In genomic region chr4:140153744-140154571, GRCh38 we compare ENCODE assay signal across 8 cellular contexts.
DNase-seq lines count a peak whose midpoint lies in the region; ATAC-seq and TF ChIP-seq lines count a peak whose summit lies in the region.

Gene MAML3, minus strand, starts transcription at chr4:140154184. Its CDS starts 857 bp downstream, at chr4:140153327.

- peak within 1 kb of the TSS; percentile 98 for H3K4me3 ChIP-seq in WERI-Rb-1 (ENCODE audit: low read depth, low read length)
- H3K4me3 ChIP-seq in iPS-18c (ENCODE audit: insufficient read depth, low read depth, low read length): peak within 1 kb of the TSS; percentile 83
- peak within 1 kb of the TSS; percentile 81 for H3K4me3 ChIP-seq in skeletal muscle cell (ENCODE audit: low read depth, low read length)

- no peaks in the 10 kb centered on the region for H3K9me3 ChIP-seq in WERI-Rb-1 (ENCODE audit: severe bottlenecking)
- peaks cover 3% of the 10 kb centered on the region for H3K9me3 ChIP-seq in iPS-18c (ENCODE audit: control insufficient read depth, insufficient read depth, low read length)

- no peaks in the 10 kb centered on the region for H3K27me3 ChIP-seq in WERI-Rb-1 (ENCODE audit: insufficient read depth, low read depth, severe bottlenecking)

- CTCF ChIA-PET in GM10248 (lab: Yijun Ruan, JAX): interaction anchor here (0.6 kb wide), 1 partner anchor 9 kb away, joined by 3 read pairs; no protein-coding TSS in a partner anchor

- in situ Hi-C loops in T47D (cut with HindIII; ENCODE audit: low pct_unique_long_range_greater_than_20kb, low sequenced_read_pairs): no loop called here

- H3K36me3 ChIP-seq in WERI-Rb-1: peaks cover 4% of the 10 kb centered on the region; the same call in 1 of the 2 replicates

- TF ChIP-seq CTCF in GM10248 (IDR thresholded peaks at IDR 0.05; ENCODE audit: control extremely low read depth, extremely low read depth, low read depth, missing control alignments) (no peak), WERI-Rb-1 (IDR thresholded peaks at IDR 0.05; ENCODE audit: low read depth, low read length) (no peak)

- DNase-seq in GM10248 (ENCODE audit: extremely low spot score) (peak; percentile 54), NCI-H2227 (lab: John Stamatoyannopoulos, UW; ENCODE audit: unreplicated experiment) (peak; percentile 93), WERI-Rb-1 (peak; percentile 98), T47D (ENCODE audit: low read depth in 1 of 2, low spot score in 1 of 2) (peak; percentile 26 to 95), skeletal muscle cell (ENCODE audit: low read depth) (peak; percentile 93)

- peak; percentile 41 for ATAC-seq in HG03103 (IDR thresholded peaks at IDR 0.05; ENCODE audit: low read depth, unreplicated experiment)
- ATAC-seq in HG02840 (IDR thresholded peaks at IDR 0.05; ENCODE audit: low FRiP score, unreplicated experiment): no peak

- POLR2A ChIA-PET in GM10248 (lab: Yijun Ruan, JAX): no interaction called here

- H3K27ac ChIP-seq in WERI-Rb-1: peak within 1 kb of the TSS; percentile 98
